ENCODE assay signal across 8 cellular contexts in genomic region chr11:8814209-8814922, GRCh38.
DNase-seq lines count a peak whose midpoint lies in the region; ATAC-seq, FAIRE-seq and TF ChIP-seq lines count a peak whose summit lies in the region.

No MANE protein-coding gene starts in this region.

- H3K27me3 Mint-ChIP-seq in MCF 10A (ENCODE audit: insufficient read depth, unreplicated experiment) (no peaks in the 10 kb centered on the region), neural progenitor cell (ENCODE audit: insufficient read depth, low read depth) (peaks cover 2% of the 10 kb centered on the region)

- H3K4me3 Mint-ChIP-seq in MCF 10A (ENCODE audit: unreplicated experiment) (no peak overlapping the region), neural progenitor cell (no peak overlapping the region)

- H3K27ac ChIP-seq in HUES6 (ENCODE audit: low read depth, low read length) (peak overlapping the region; percentile 44; the same call in 1 of the 2 replicates), neural progenitor cell (no peak overlapping the region)

- H3K79me2 ChIP-seq in neural progenitor cell (ENCODE audit: low read depth): no peaks in the 10 kb centered on the region

- H3F3A ChIP-seq in neural progenitor cell (ENCODE audit: low read depth): peaks cover 17% of the 10 kb centered on the region

- H3K4me1 Mint-ChIP-seq in MCF 10A (ENCODE audit: insufficient read depth, unreplicated experiment): peaks cover 3% of the 10 kb centered on the region
- peaks cover 36% of the 10 kb centered on the region for H3K4me1 Mint-ChIP-seq in neural progenitor cell

- no peaks in the 10 kb centered on the region for H3K27me3 ChIP-seq in HUES6 (ENCODE audit: control insufficient read depth, insufficient read depth, low read length)
- H3K27me3 ChIP-seq in neural progenitor cell: no peaks in the 10 kb centered on the region

- H3K36me3 Mint-ChIP-seq in MCF 10A (ENCODE audit: insufficient read depth, unreplicated experiment): no peaks in the 10 kb centered on the region
- H3K36me3 Mint-ChIP-seq in neural progenitor cell: peaks cover 6% of the 10 kb centered on the region

- no peaks in the 10 kb centered on the region for H3K36me3 ChIP-seq in HUES6 (ENCODE audit: control insufficient read depth, insufficient read depth, low read length)
- H3K36me3 ChIP-seq in neural progenitor cell: no peaks in the 10 kb centered on the region

- intact Hi-C loops in MCF 10A (cut with micrococcal nuclease): no loop called here

- POLR2A ChIA-PET in MCF 10A (lab: Yijun Ruan, JAX): interaction anchor here (0.7 to 3.0 kb wide), 16 partner anchors 9 to 149 kb away, joined by 3 to 24 read pairs (median 4); partner anchors contain the start of genes AKIP1, RPL27A and TRIM66

- TF ChIP-seq CTCF in MCF 10A (IDR thresholded peaks at IDR 0.05; ENCODE audit: unreplicated experiment) (no peak), neural progenitor cell (IDR thresholded peaks at IDR 0.05) (no peak)

- peaks cover 50% of the 10 kb centered on the region for H3K4me1 ChIP-seq in HUES6 (ENCODE audit: control insufficient read depth, insufficient read depth, low read length)
- peaks cover 26% of the 10 kb centered on the region for H3K4me1 ChIP-seq in neural progenitor cell

- FAIRE-seq in GM19239 (lab: Jason Lieb, UNC): no peak

- H3K9me3 ChIP-seq in HUES6 (ENCODE audit: control insufficient read depth, insufficient read depth, low read depth, low read length) (peaks cover 4% of the 10 kb centered on the region; the same call in 1 of the 2 replicates), neural progenitor cell (ENCODE audit: low read depth) (no peaks in the 10 kb centered on the region)

- ATAC-seq in GM19397 (IDR thresholded peaks at IDR 0.05; ENCODE audit: unreplicated experiment) (no peak), HG02623 (IDR thresholded peaks at IDR 0.05; ENCODE audit: unreplicated experiment) (no peak)

- H2AFZ ChIP-seq in neural progenitor cell (replicated peaks): no peak overlapping the region

- DNase-seq in EH (ENCODE audit: low read depth) (peak; percentile 70), MCF 10A (ENCODE audit: unreplicated experiment) (peak; percentile 81), neural progenitor cell (ENCODE audit: low spot score) (no peak), GM19239 (ENCODE audit: insufficient read length, low spot score) (no peak), NCI-H2081 (lab: John Stamatoyannopoulos, UW) (no peak)

- H3K4me2 ChIP-seq in neural progenitor cell: peak overlapping the region; percentile 23

- H3K4me3 ChIP-seq in HUES6 (ENCODE audit: low read depth, low read length) (no peak overlapping the region), neural progenitor cell (no peak overlapping the region)

- no peak overlapping the region for H3K27ac Mint-ChIP-seq in MCF 10A (ENCODE audit: low read depth, unreplicated experiment)
- H3K27ac Mint-ChIP-seq in neural progenitor cell: no peak overlapping the region

- H3K9ac ChIP-seq in HUES6 (ENCODE audit: low read length) (peak overlapping the region; percentile 36), neural progenitor cell (no peak overlapping the region)

- no peaks in the 10 kb centered on the region for H3K9me3 Mint-ChIP-seq in MCF 10A (ENCODE audit: unreplicated experiment)
- H3K9me3 Mint-ChIP-seq in neural progenitor cell: peaks cover 3% of the 10 kb centered on the region

- peaks cover 3% of the 10 kb centered on the region for H4K20me1 ChIP-seq in neural progenitor cell (ENCODE audit: low read depth)

- no TSS peak for BruUV-seq in MCF 10A (replicated peaks; lab: Mats Ljungman, UMichigan)

- CTCF ChIA-PET in MCF 10A (lab: Yijun Ruan, JAX): interaction anchor here (0.6 to 2.5 kb wide), 24 partner anchors 9 to 621 kb away, joined by 3 to 11 read pairs (median 3); partner anchors contain the start of genes RPL27A and TRIM66

Comparison
In these comparisons a context has a peak if more than half of its experiments do, and no peak if none do; other contexts are left out.
1. DNase-seq: peak in EH (single experiment) and MCF 10A (single experiment); none in neural progenitor cell (single experiment), GM19239 (single experiment) and NCI-H2081 (0 of 2).